In the genomic region with DNA sequence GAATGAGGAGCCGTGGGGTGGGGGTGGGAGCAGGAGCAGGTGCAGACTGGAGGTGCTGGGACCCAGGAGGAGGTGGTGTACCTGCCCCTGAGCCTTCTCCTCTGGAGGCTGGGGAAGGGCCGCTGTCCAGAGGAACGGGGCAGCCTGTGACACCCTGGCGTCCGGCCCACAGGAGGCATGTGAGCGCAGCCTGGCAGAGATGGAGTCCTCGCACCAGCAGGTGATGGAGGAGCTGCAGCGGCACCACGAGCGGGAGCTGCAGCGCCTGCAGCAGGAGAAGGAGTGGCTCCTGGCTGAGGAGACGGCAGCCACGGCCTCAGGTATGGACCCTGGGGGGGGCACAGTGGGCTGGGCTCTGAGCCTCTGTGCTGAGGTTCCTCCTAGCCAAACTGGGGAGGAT, we compare ENCODE assay signal across 19 cellular contexts. TPM values are rescaled to one million over a fixed set of nuclear protein-coding genes. Genes with fewer than 3 reads are reported as not detected.
"Had no signal": no experiment of that assay in that cellular context is flagged by ENCODE, and none has a peak within 500 bp of the region (broad histone marks: within the 10 kb centered on the region; RNA-seq: fewer than 3 reads in every experiment).

No MANE protein-coding gene starts in this region.

- H3K9me3 Mint-ChIP-seq: activated CD4-positive, alpha-beta T cell treated with anti-CD3 and anti-CD28 coated beads, Interleukin-2, amount 10 ng/mL, durations not matched to agents 24 days and 14 days; activated naive CD4-positive, alpha-beta T cell treated with anti-CD3 and anti-CD28 coated beads for 36 hours; activated T-cell treated with anti-CD3 and anti-CD28 coated beads, Interleukin-2, amount 50 U/mL, for 24 hours; natural killer cell had no signal

- H3K27ac Mint-ChIP-seq: activated CD4-positive, alpha-beta T cell treated with anti-CD3 and anti-CD28 coated beads, Interleukin-2, amount 10 ng/mL, durations not matched to agents 24 days and 14 days; activated CD8-positive, alpha-beta T cell treated with anti-CD3 and anti-CD28 coated beads, Interleukin-2, amount 10 ng/mL, durations not matched to agents 7 days and 5 days; activated naive CD4-positive, alpha-beta T cell treated with anti-CD3 and anti-CD28 coated beads for 36 hours; activated T-cell treated with anti-CD3 and anti-CD28 coated beads, Interleukin-2, amount 50 U/mL, for 24 hours had no signal

- H3K9me3 ChIP-seq: body of pancreas, esophagus muscularis mucosa, thyroid gland had no signal

- ATAC-seq: activated CD8-positive, alpha-beta T cell treated with anti-CD3 and anti-CD28 coated beads, Interleukin-2, amount 10 ng/mL, durations not matched to agents 7 days and 5 days; body of pancreas; natural killer cell had no signal

- H3K27me3 ChIP-seq: body of pancreas, esophagus muscularis mucosa, hepatocyte, thyroid gland had no signal

- H3K4me2 ChIP-seq: hepatocyte had no signal

- H3K4me3 Mint-ChIP-seq: activated CD4-positive, alpha-beta T cell treated with anti-CD3 and anti-CD28 coated beads, Interleukin-2, amount 10 ng/mL, durations not matched to agents 24 days and 14 days; activated CD8-positive, alpha-beta T cell treated with anti-CD3 and anti-CD28 coated beads, Interleukin-2, amount 10 ng/mL, durations not matched to agents 7 days and 5 days; activated naive CD4-positive, alpha-beta T cell treated with anti-CD3 and anti-CD28 coated beads for 36 hours; activated T-cell treated with anti-CD3 and anti-CD28 coated beads, Interleukin-2, amount 50 U/mL, for 24 hours; natural killer cell had no signal

- H3K4me1 ChIP-seq: body of pancreas, thyroid gland had no signal

- H3K79me2 ChIP-seq: hepatocyte had no signal

- H3K27me3 Mint-ChIP-seq: activated CD4-positive, alpha-beta T cell treated with anti-CD3 and anti-CD28 coated beads, Interleukin-2, amount 10 ng/mL, durations not matched to agents 24 days and 14 days; activated T-cell treated with anti-CD3 and anti-CD28 coated beads, Interleukin-2, amount 50 U/mL, for 24 hours had no signal

- H3K4me1 Mint-ChIP-seq: natural killer cell had no signal

- H2AFZ ChIP-seq: hepatocyte had no signal

- DNase-seq: activated CD4-positive, alpha-beta T cell treated with anti-CD3 and anti-CD28 coated beads, Interleukin-2, amount 10 ng/mL, durations not matched to agents 24 days and 14 days; activated CD8-positive, alpha-beta T cell treated with anti-CD3 and anti-CD28 coated beads, Interleukin-2, amount 10 ng/mL, durations not matched to agents 7 days and 5 days; activated naive CD4-positive, alpha-beta T cell treated with anti-CD3 and anti-CD28 coated beads for 36 hours; activated T-cell treated with anti-CD3 and anti-CD28 coated beads, Interleukin-2, amount 50 U/mL, for 24 hours; body of pancreas; central memory CD4-positive, alpha-beta T cell; effector CD4-positive, alpha-beta T cell; natural killer cell; stimulated activated CD4-positive, alpha-beta T cell treated with anti-CD3 and anti-CD28 coated beads, Interleukin-2, amount 100 ng/mL, for 24 hours; stimulated activated naive CD4-positive, alpha-beta T cell treated with Interleukin-2 at 50 U/mL for 16 hours; T1000; thyroid gland had no signal

- H3K27ac ChIP-seq: body of pancreas, esophagus muscularis mucosa, hepatocyte had no signal

- H3K36me3 Mint-ChIP-seq: natural killer cell had no signal

- H3K4me3 ChIP-seq: body of pancreas, esophagus muscularis mucosa, hepatocyte, lung, thyroid gland had no signal

RNA-seq across cellular contexts. Expression of gene GALR3, which starts 57.7 kb away (rescaled TPM):
- total RNA-seq: activated CD4-positive, alpha-beta T cell treated with anti-CD3 and anti-CD28 coated beads, Interleukin-2, amount 10 ng/mL, durations not matched to agents 24 days and 14 days; activated naive CD4-positive, alpha-beta T cell treated with anti-CD3 and anti-CD28 coated beads for 36 hours; body of pancreas; esophagus muscularis mucosa; hepatocyte; lung; renal cortical epithelial cell; skeletal muscle tissue; subcutaneous adipose tissue; thyroid gland; urinary bladder had no signal
- polyA plus RNA-seq: lung, urinary bladder had no signal
